8 cellular contexts compared by ENCODE assay signal in the genomic region with DNA sequence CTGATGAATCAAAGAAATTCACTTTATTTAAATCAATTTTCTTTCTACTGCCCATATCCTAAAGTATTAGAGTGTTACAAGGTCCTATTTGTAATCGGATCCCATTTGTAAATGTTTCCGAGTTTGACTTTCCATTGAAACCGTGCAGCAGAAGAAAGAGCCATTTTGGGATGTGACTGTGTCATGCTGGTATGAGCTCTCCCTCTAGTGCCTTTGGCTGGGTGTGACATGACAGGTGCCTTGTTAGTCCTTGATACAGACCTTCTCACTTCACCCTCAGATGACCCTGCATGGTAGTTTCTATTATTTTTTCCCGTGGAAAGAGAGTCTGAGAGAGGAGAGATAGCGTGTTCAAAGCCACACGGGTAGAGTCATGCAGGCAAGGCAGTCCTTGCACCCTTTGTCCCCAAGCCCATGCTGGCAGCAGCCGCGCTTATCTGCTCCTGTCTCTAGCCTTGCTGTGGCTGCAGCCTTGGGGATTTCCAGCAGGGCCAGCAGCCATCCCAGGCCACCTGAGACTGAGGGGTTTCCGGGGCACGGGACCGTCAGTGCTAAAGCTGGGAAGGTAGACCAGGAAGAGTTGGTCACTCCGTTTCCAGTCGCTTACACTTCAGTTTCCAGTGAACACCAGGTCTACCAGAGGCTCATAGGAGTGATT. TPM values are rescaled to one million over a fixed set of nuclear protein-coding genes. Genes with fewer than 3 reads are reported as not detected.
A peak's percentile ranks its signal among the peaks of the same experiment; 100 is the strongest.
DNase-seq lines count a peak whose midpoint lies in the region; ATAC-seq and TF ChIP-seq lines count a peak whose summit lies in the region.

No MANE protein-coding gene starts in this region.

- H3K4me3 ChIP-seq in choroid plexus epithelial cell (ENCODE audit: low read depth, low read length) (no peak overlapping the region), neural cell (ENCODE audit: low read length) (no peak overlapping the region)

- no peak overlapping the region for H2AFZ ChIP-seq in neural cell (ENCODE audit: low read depth, low read length)

- peaks cover 0 to 7% of the 10 kb centered on the region in 2 donors for H3K36me3 Mint-ChIP-seq in activated naive CD4-positive, alpha-beta T cell treated with anti-CD3 and anti-CD28 coated beads, Interleukin-2, amount 50 U/mL, for 72 hours

- peak; percentile 46 for TF ChIP-seq RAD21 in neural cell (conservative IDR thresholded peaks at IDR 0.05)

- no peak overlapping the region for H3K4me2 ChIP-seq in neural cell (ENCODE audit: low read length)

- no peak for DNase-seq in activated naive CD4-positive, alpha-beta T cell treated with anti-CD3 and anti-CD28 coated beads, Interleukin-2, amount 50 U/mL, for 72 hours (ENCODE audit: low spot score in 2 of 2)
- no peak for DNase-seq in activated naive CD4-positive, alpha-beta T cell treated with Interleukin-2 at 50 U/mL for 16 hours
- peak; percentile 23 for DNase-seq in NCI-H1694 treated with DMSO at 0.1 percent for 48 hours (lab: John Stamatoyannopoulos, UW)
- peak; percentile 66 for DNase-seq in choroid plexus epithelial cell (ENCODE audit: low read depth)
- DNase-seq in dedifferentiated amniotic fluid mesenchymal stem cell (ENCODE audit: extremely low spot score) = no peak
- no peak for DNase-seq in NCI-H1436 (lab: John Stamatoyannopoulos, UW)

- H3K9ac ChIP-seq in neural cell (ENCODE audit: low read length) = no peak overlapping the region

- ATAC-seq in activated naive CD4-positive, alpha-beta T cell treated with anti-CD3 and anti-CD28 coated beads, Interleukin-2, amount 50 U/mL, for 72 hours = peak; percentile 41 to 49
- no peak for ATAC-seq in GM19452 (IDR thresholded peaks at IDR 0.05; ENCODE audit: unreplicated experiment)

- H3K27me3 ChIP-seq in neural cell (ENCODE audit: insufficient read depth, low read depth, low read length) = no peaks in the 10 kb centered on the region

- TF ChIP-seq EP300 in neural cell (conservative IDR thresholded peaks at IDR 0.05; ENCODE audit: poor library complexity, severe bottlenecking) = no peak

- peaks cover 3 to 7% of the 10 kb centered on the region in 2 donors for H3K9me3 Mint-ChIP-seq in activated naive CD4-positive, alpha-beta T cell treated with anti-CD3 and anti-CD28 coated beads, Interleukin-2, amount 50 U/mL, for 72 hours

- no peak overlapping the region for H3K27ac Mint-ChIP-seq in activated naive CD4-positive, alpha-beta T cell treated with anti-CD3 and anti-CD28 coated beads, Interleukin-2, amount 50 U/mL, for 72 hours

- no peaks in the 10 kb centered on the region for H4K20me1 ChIP-seq in neural cell (ENCODE audit: insufficient read depth)

- H3K36me3 ChIP-seq in neural cell (ENCODE audit: insufficient read depth, low read length) = no peaks in the 10 kb centered on the region

- H3K27ac ChIP-seq in neural cell (ENCODE audit: low read length) = no peak overlapping the region

- no peaks in the 10 kb centered on the region for H3F3A ChIP-seq in neural cell (ENCODE audit: insufficient read depth, low read length, poor library complexity, severe bottlenecking)

- TF ChIP-seq CTCF in choroid plexus epithelial cell (conservative IDR thresholded peaks at IDR 0.05; ENCODE audit: low read depth, low read length) = peak; percentile 66
- peak; percentile 31 for TF ChIP-seq CTCF in neural cell (IDR thresholded peaks at IDR 0.05; ENCODE audit: poor library complexity, severe bottlenecking)

- no peaks in the 10 kb centered on the region for H3K9me2 ChIP-seq in neural cell (ENCODE audit: insufficient read depth, low read length)

- H3K79me2 ChIP-seq in neural cell (replicated peaks; ENCODE audit: insufficient read depth, low read length) = no peaks in the 10 kb centered on the region

- H3K9me3 ChIP-seq in neural cell (ENCODE audit: low read length) = no peaks in the 10 kb centered on the region

TF ChIP-seq in neural cell, 6 proteins besides CTCF, POLR2A, EP300 and RAD21:
- no peak for TF ChIP-seq SMC3 (conservative IDR thresholded peaks at IDR 0.05; ENCODE audit: poor library complexity)
- TF ChIP-seq, protein P1, sequence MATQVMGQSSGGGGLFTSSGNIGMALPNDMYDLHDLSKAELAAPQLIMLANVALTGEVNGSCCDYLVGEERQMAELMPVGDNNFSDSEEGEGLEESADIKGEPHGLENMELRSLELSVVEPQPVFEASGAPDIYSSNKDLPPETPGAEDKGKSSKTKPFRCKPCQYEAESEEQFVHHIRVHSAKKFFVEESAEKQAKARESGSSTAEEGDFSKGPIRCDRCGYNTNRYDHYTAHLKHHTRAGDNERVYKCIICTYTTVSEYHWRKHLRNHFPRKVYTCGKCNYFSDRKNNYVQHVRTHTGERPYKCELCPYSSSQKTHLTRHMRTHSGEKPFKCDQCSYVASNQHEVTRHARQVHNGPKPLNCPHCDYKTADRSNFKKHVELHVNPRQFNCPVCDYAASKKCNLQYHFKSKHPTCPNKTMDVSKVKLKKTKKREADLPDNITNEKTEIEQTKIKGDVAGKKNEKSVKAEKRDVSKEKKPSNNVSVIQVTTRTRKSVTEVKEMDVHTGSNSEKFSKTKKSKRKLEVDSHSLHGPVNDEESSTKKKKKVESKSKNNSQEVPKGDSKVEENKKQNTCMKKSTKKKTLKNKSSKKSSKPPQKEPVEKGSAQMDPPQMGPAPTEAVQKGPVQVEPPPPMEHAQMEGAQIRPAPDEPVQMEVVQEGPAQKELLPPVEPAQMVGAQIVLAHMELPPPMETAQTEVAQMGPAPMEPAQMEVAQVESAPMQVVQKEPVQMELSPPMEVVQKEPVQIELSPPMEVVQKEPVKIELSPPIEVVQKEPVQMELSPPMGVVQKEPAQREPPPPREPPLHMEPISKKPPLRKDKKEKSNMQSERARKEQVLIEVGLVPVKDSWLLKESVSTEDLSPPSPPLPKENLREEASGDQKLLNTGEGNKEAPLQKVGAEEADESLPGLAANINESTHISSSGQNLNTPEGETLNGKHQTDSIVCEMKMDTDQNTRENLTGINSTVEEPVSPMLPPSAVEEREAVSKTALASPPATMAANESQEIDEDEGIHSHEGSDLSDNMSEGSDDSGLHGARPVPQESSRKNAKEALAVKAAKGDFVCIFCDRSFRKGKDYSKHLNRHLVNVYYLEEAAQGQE (IDR thresholded peaks at IDR 0.05; ENCODE audit: borderline replicate concordance) = no peak
- no peak for TF ChIP-seq POLR2AphosphoS5 (IDR thresholded peaks at IDR 0.05)
- TF ChIP-seq EZH2 (IDR thresholded peaks at IDR 0.05; ENCODE audit: borderline replicate concordance, insufficient read depth, low read length, poor library complexity, severe bottlenecking) = no peak
- TF ChIP-seq TAF1 (IDR thresholded peaks at IDR 0.05; ENCODE audit: low read depth) = no peak
- no peak for TF ChIP-seq MXI1 (conservative IDR thresholded peaks at IDR 0.05; ENCODE audit: poor library complexity, severe bottlenecking)

RNA-seq across cellular contexts. Expression of a gene that starts 21.4 kb away (rescaled TPM):
- total RNA-seq in activated naive CD4-positive, alpha-beta T cell treated with anti-CD3 and anti-CD28 coated beads, Interleukin-2, amount 50 U/mL, for 72 hours = 10 to 100 TPM; 23.5 to 26.4 TPM
- polyA plus RNA-seq in neural cell = 106 and 109 TPM in 2 replicates
- 123 and 130 TPM in 2 replicates for polyA minus RNA-seq in neural cell

RNA-seq across cellular contexts. Expression of a gene that starts 35.5 kb away (rescaled TPM):
- 10 to 100 TPM; 38.1 to 67.2 TPM for total RNA-seq in activated naive CD4-positive, alpha-beta T cell treated with anti-CD3 and anti-CD28 coated beads, Interleukin-2, amount 50 U/mL, for 72 hours
- 48.3 and 53.4 TPM in 2 replicates for polyA plus RNA-seq in neural cell
- polyA minus RNA-seq in neural cell = 22.4 and 26.3 TPM in 2 replicates

Comparison
In these comparisons a context has a peak if more than half of its experiments do, and no peak if none do; other contexts are left out.
1. DNase-seq: peak in NCI-H1694 treated with DMSO at 0.1 percent for 48 hours (single experiment) and choroid plexus epithelial cell (single experiment); none in activated naive CD4-positive, alpha-beta T cell treated with anti-CD3 and anti-CD28 coated beads, Interleukin-2, amount 50 U/mL, for 72 hours (0 of 2), activated naive CD4-positive, alpha-beta T cell treated with Interleukin-2 at 50 U/mL for 16 hours (single experiment), dedifferentiated amniotic fluid mesenchymal stem cell (single experiment) and NCI-H1436 (single experiment).